Comparison of ENCODE assay signal across 1 cellular context in the genomic region with DNA sequence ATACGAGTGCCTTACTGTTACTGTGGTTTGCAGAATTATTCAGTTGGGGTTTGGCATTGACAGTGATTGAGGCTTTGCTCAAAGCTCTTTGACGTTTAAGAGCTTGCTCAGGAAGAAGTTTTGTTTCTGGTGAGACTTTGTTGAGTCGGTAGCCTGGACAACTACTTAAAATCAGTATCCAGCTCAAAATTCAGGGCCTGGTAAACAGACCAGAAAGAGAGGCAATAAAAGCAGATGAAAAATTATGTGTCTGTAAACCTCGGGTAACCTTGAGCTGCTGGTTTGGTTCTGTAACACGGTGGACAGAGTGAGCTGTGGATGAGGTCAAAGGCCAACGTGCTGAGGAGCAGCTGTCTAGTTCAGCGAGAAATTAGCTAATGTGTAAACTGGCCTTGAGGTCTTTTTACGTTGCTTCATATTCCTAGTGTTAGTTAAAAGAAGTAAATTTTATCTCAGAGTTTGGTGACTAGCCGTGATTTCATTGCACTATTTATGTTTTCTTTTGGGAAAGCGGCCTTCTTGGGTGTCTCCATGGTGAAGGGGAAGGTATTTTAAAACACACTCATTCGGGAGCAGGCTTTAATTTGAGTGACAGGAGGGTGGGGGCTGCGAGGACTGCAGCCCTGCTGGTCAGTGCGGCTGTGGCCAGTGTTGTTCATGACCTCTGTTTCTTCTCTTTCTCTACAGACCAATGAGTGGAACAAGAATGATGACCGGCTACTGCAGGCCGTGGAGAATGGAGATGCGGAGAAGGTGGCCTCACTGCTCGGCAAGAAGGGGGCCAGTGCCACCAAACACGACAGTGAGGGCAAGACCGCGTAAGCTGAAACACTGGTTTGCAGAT.
TF ChIP-seq lines count a peak whose summit lies in the region.

No MANE protein-coding gene starts in this region.

TF ChIP-seq in HepG2, 621 proteins besides CTCF, POLR2A, EP300 and RAD21 (continues in another document):
- TF ChIP-seq, protein P1, sequence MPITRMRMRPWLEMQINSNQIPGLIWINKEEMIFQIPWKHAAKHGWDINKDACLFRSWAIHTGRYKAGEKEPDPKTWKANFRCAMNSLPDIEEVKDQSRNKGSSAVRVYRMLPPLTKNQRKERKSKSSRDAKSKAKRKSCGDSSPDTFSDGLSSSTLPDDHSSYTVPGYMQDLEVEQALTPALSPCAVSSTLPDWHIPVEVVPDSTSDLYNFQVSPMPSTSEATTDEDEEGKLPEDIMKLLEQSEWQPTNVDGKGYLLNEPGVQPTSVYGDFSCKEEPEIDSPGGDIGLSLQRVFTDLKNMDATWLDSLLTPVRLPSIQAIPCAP (CRISPR knock-in tag; IDR thresholded peaks at IDR 0.05; ENCODE audit: low read depth), result no peak
- TF ChIP-seq PHF8 (CRISPR knock-in tag; IDR thresholded peaks at IDR 0.05) (no peak), TBX2 (CRISPR knock-in tag; IDR thresholded peaks at IDR 0.05; ENCODE audit: borderline replicate concordance) (peak; percentile 91; the same call in 1 of the 2 replicates), ZNF24 (IDR thresholded peaks at IDR 0.05) (no peak), ZNF557 (CRISPR knock-in tag; IDR thresholded peaks at IDR 0.05) (no peak), ARNTL (CRISPR knock-in tag; IDR thresholded peaks at IDR 0.05) (no peak), ZFP82 (CRISPR knock-in tag; IDR thresholded peaks at IDR 0.05; ENCODE audit: borderline replicate concordance) (no peak), HDAC2 (CRISPR knock-in tag; IDR thresholded peaks at IDR 0.05) (peak; percentile 78; the same call in 1 of the 2 replicates), ZNF776 (CRISPR knock-in tag; IDR thresholded peaks at IDR 0.05) (no peak), BORCS8-MEF2B (CRISPR knock-in tag; IDR thresholded peaks at IDR 0.05) (0 out of 2 replicates have a peak, but pooled peaks have one; percentile 14), RFX5 (IDR thresholded peaks at IDR 0.05; ENCODE audit: low read depth, low read length) (no peak), ZNF343 (CRISPR knock-in tag; IDR thresholded peaks at IDR 0.05) (no peak), ZC3H4 (CRISPR knock-in tag; IDR thresholded peaks at IDR 0.05; ENCODE audit: borderline replicate concordance) (no peak), PCBP2 (optimal IDR thresholded peaks at IDR 0.05; ENCODE audit: low read depth, low read length, poor library complexity, severe bottlenecking) (no peak), NFRKB (IDR thresholded peaks at IDR 0.05) (no peak), ADNP (CRISPR knock-in tag; IDR thresholded peaks at IDR 0.05) (no peak), EEA1 (CRISPR knock-in tag; IDR thresholded peaks at IDR 0.05; ENCODE audit: borderline replicate concordance) (no peak), XRCC5 (optimal IDR thresholded peaks at IDR 0.05; ENCODE audit: low read length) (peak; percentile 32), PHF20 (CRISPR knock-in tag; IDR thresholded peaks at IDR 0.05) (no peak), ZNF431 (CRISPR knock-in tag; IDR thresholded peaks at IDR 0.05; ENCODE audit: borderline replicate concordance, low read depth) (no peak), ZNF7 (CRISPR knock-in tag; IDR thresholded peaks at IDR 0.05) (no peak), ARHGAP35 (CRISPR knock-in tag; IDR thresholded peaks at IDR 0.05; ENCODE audit: borderline replicate concordance) (no peak), ZNF333 (CRISPR knock-in tag; IDR thresholded peaks at IDR 0.05; ENCODE audit: borderline replicate concordance) (no peak), ZBTB7A (CRISPR knock-in tag; IDR thresholded peaks at IDR 0.05) (no peak), ZNF749 (CRISPR knock-in tag; IDR thresholded peaks at IDR 0.05; ENCODE audit: borderline replicate concordance) (no peak)
- TF ChIP-seq, protein P2, sequence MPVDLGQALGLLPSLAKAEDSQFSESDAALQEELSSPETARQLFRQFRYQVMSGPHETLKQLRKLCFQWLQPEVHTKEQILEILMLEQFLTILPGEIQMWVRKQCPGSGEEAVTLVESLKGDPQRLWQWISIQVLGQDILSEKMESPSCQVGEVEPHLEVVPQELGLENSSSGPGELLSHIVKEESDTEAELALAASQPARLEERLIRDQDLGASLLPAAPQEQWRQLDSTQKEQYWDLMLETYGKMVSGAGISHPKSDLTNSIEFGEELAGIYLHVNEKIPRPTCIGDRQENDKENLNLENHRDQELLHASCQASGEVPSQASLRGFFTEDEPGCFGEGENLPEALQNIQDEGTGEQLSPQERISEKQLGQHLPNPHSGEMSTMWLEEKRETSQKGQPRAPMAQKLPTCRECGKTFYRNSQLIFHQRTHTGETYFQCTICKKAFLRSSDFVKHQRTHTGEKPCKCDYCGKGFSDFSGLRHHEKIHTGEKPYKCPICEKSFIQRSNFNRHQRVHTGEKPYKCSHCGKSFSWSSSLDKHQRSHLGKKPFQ (CRISPR knock-in tag; IDR thresholded peaks at IDR 0.05; ENCODE audit: insufficient replicate concordance), result no peak
- TF ChIP-seq, protein P3, sequence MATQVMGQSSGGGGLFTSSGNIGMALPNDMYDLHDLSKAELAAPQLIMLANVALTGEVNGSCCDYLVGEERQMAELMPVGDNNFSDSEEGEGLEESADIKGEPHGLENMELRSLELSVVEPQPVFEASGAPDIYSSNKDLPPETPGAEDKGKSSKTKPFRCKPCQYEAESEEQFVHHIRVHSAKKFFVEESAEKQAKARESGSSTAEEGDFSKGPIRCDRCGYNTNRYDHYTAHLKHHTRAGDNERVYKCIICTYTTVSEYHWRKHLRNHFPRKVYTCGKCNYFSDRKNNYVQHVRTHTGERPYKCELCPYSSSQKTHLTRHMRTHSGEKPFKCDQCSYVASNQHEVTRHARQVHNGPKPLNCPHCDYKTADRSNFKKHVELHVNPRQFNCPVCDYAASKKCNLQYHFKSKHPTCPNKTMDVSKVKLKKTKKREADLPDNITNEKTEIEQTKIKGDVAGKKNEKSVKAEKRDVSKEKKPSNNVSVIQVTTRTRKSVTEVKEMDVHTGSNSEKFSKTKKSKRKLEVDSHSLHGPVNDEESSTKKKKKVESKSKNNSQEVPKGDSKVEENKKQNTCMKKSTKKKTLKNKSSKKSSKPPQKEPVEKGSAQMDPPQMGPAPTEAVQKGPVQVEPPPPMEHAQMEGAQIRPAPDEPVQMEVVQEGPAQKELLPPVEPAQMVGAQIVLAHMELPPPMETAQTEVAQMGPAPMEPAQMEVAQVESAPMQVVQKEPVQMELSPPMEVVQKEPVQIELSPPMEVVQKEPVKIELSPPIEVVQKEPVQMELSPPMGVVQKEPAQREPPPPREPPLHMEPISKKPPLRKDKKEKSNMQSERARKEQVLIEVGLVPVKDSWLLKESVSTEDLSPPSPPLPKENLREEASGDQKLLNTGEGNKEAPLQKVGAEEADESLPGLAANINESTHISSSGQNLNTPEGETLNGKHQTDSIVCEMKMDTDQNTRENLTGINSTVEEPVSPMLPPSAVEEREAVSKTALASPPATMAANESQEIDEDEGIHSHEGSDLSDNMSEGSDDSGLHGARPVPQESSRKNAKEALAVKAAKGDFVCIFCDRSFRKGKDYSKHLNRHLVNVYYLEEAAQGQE (IDR thresholded peaks at IDR 0.05; ENCODE audit: borderline replicate concordance in 1 of 2, low read depth in 1 of 2, low read length in 2 of 2), result no peak
- TF ChIP-seq, protein P4, sequence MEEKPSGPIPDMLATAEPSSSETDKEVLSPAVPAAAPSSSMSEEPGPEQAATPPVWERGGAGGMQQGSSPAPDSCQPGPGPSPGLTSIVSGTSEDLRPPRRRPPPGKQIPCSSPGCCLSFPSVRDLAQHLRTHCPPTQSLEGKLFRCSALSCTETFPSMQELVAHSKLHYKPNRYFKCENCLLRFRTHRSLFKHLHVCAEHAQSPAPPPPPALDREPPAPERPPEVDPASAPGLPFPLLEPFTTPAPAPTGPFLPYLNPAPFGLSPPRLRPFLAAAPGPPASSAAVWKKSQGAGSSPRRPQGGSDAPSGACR (CRISPR knock-in tag; IDR thresholded peaks at IDR 0.05), result no peak
- TF ChIP-seq, protein P5, sequence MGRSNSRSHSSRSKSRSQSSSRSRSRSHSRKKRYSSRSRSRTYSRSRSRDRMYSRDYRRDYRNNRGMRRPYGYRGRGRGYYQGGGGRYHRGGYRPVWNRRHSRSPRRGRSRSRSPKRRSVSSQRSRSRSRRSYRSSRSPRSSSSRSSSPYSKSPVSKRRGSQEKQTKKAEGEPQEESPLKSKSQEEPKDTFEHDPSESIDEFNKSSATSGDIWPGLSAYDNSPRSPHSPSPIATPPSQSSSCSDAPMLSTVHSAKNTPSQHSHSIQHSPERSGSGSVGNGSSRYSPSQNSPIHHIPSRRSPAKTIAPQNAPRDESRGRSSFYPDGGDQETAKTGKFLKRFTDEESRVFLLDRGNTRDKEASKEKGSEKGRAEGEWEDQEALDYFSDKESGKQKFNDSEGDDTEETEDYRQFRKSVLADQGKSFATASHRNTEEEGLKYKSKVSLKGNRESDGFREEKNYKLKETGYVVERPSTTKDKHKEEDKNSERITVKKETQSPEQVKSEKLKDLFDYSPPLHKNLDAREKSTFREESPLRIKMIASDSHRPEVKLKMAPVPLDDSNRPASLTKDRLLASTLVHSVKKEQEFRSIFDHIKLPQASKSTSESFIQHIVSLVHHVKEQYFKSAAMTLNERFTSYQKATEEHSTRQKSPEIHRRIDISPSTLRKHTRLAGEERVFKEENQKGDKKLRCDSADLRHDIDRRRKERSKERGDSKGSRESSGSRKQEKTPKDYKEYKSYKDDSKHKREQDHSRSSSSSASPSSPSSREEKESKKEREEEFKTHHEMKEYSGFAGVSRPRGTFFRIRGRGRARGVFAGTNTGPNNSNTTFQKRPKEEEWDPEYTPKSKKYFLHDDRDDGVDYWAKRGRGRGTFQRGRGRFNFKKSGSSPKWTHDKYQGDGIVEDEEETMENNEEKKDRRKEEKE (IDR thresholded peaks at IDR 0.05), result no peak
- TF ChIP-seq, protein P6, sequence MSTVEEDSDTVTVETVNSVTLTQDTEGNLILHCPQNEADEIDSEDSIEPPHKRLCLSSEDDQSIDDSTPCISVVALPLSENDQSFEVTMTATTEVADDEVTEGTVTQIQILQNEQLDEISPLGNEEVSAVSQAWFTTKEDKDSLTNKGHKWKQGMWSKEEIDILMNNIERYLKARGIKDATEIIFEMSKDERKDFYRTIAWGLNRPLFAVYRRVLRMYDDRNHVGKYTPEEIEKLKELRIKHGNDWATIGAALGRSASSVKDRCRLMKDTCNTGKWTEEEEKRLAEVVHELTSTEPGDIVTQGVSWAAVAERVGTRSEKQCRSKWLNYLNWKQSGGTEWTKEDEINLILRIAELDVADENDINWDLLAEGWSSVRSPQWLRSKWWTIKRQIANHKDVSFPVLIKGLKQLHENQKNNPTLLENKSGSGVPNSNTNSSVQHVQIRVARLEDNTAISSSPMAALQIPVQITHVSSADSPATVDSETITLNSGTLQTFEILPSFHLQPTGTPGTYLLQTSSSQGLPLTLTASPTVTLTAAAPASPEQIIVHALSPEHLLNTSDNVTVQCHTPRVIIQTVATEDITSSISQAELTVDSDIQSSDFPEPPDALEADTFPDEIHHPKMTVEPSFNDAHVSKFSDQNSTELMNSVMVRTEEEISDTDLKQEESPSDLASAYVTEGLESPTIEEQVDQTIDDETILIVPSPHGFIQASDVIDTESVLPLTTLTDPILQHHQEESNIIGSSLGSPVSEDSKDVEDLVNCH (CRISPR knock-in tag; IDR thresholded peaks at IDR 0.05), result no peak
- TF ChIP-seq, protein P7, sequence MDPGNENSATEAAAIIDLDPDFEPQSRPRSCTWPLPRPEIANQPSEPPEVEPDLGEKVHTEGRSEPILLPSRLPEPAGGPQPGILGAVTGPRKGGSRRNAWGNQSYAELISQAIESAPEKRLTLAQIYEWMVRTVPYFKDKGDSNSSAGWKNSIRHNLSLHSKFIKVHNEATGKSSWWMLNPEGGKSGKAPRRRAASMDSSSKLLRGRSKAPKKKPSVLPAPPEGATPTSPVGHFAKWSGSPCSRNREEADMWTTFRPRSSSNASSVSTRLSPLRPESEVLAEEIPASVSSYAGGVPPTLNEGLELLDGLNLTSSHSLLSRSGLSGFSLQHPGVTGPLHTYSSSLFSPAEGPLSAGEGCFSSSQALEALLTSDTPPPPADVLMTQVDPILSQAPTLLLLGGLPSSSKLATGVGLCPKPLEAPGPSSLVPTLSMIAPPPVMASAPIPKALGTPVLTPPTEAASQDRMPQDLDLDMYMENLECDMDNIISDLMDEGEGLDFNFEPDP (CRISPR knock-in tag; conservative IDR thresholded peaks at IDR 0.05), result no peak
- TF ChIP-seq, protein P8, sequence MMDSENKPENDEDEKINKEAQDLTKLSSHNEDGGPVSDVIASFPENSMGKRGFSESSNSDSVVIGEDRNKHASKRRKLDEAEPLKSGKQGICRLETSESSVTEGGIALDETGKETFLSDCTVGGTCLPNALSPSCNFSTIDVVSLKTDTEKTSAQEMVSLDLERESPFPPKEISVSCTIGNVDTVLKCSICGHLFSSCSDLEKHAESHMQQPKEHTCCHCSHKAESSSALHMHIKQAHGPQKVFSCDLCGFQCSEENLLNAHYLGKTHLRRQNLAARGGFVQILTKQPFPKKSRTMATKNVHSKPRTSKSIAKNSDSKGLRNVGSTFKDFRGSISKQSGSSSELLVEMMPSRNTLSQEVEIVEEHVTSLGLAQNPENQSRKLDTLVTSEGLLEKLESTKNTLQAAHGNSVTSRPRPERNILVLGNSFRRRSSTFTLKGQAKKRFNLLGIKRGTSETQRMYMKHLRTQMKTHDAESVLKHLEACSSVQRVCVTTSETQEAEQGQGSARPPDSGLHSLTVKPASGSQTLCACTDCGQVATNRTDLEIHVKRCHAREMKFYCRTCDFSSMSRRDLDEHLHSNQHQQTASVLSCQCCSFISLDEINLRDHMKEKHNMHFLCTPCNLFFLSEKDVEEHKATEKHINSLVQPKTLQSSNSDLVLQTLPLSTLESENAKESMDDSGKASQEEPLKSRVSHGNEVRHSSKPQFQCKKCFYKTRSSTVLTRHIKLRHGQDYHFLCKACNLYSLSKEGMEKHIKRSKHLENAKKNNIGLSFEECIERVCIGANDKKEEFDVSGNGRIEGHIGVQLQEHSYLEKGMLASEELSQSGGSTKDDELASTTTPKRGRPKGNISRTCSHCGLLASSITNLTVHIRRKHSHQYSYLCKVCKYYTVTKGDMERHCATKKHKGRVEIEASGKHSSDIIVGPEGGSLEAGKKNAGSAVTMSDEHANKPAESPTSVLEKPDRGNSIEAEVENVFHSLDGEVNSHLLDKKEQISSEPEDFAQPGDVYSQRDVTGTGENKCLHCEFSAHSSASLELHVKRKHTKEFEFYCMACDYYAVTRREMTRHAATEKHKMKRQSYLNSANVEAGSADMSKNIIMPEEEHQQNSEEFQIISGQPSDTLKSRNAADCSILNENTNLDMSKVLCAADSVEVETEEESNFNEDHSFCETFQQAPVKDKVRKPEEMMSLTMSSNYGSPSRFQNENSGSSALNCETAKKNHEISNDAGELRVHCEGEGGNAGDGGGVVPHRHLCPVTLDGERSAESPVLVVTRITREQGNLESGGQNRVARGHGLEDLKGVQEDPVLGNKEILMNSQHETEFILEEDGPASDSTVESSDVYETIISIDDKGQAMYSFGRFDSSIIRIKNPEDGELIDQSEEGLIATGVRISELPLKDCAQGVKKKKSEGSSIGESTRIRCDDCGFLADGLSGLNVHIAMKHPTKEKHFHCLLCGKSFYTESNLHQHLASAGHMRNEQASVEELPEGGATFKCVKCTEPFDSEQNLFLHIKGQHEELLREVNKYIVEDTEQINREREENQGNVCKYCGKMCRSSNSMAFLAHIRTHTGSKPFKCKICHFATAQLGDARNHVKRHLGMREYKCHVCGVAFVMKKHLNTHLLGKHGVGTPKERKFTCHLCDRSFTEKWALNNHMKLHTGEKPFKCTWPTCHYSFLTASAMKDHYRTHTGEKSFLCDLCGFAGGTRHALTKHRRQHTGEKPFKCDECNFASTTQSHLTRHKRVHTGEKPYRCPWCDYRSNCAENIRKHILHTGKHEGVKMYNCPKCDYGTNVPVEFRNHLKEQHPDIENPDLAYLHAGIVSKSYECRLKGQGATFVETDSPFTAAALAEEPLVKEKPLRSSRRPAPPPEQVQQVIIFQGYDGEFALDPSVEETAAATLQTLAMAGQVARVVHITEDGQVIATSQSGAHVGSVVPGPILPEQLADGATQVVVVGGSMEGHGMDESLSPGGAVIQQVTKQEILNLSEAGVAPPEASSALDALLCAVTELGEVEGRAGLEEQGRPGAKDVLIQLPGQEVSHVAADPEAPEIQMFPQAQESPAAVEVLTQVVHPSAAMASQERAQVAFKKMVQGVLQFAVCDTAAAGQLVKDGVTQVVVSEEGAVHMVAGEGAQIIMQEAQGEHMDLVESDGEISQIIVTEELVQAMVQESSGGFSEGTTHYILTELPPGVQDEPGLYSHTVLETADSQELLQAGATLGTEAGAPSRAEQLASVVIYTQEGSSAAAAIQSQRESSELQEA (CRISPR knock-in tag; IDR thresholded peaks at IDR 0.05; ENCODE audit: not compliant biosample characterization), result no peak
